8 cellular contexts compared by ENCODE assay signal in the genomic region with DNA sequence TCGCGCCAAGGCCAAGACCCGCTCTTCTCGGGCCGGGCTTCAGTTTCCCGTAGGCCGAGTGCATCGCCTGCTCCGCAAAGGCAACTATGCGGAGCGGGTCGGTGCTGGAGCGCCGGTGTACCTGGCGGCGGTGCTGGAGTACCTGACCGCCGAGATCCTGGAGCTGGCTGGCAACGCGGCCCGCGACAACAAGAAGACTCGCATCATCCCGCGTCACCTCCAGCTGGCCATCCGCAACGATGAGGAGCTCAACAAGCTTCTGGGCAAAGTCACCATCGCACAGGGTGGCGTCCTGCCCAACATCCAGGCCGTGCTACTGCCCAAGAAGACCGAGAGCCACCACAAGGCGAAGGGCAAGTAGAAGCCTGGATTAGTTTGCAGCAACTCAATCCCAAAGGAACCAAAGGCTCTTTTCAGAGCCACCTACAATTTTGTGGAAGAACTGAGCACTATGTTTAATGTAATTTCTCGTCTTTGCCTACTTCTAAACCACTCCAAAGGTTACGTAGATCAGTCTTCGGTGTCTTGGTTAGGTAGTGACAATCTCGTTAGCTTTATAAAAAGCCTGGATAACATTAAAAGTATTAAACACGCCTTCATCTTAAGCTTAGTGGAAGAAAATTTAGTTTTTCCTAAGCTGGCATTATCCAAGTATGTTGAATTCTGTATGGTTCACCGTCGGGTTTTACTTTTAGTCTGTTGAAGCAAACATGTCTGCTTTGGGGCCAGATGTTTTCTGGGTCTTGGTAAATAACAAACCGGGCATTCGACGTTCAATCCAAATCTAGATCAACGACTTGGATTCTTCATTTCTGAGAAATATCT.
DNase-seq lines count a peak whose midpoint lies in the region; ATAC-seq and TF ChIP-seq lines count a peak whose summit lies in the region.
"Not testable (repeated sequence)": the region's sequence is repeated elsewhere in the genome, so short reads cannot be mapped to it uniquely, and the experiment has no call there.

No MANE protein-coding gene starts in this region.

- H3K27me3 Mint-ChIP-seq in activated CD4-positive, alpha-beta T cell treated with anti-CD3 and anti-CD28 coated beads, Interleukin-2, amount 10 ng/mL, durations not matched to agents 7 days and 5 days, result not testable (repeated sequence)

- H3K27ac Mint-ChIP-seq in activated CD4-positive, alpha-beta T cell treated with anti-CD3 and anti-CD28 coated beads, Interleukin-2, amount 10 ng/mL, durations not matched to agents 7 days and 5 days, result peak overlapping the region; percentile 99

- H3K4me1 ChIP-seq in effector memory CD4-positive, alpha-beta T cell (ENCODE audit: control insufficient read depth, insufficient read depth, low read length, poor library complexity, severe bottlenecking), result peaks cover 18% of the 10 kb centered on the region

- H3K4me3 Mint-ChIP-seq in activated CD4-positive, alpha-beta T cell treated with anti-CD3 and anti-CD28 coated beads, Interleukin-2, amount 10 ng/mL, durations not matched to agents 7 days and 5 days, result peak overlapping the region; percentile 86

- not testable (repeated sequence) for H3K9me3 Mint-ChIP-seq in activated CD4-positive, alpha-beta T cell treated with anti-CD3 and anti-CD28 coated beads, Interleukin-2, amount 10 ng/mL, durations not matched to agents 7 days and 5 days

- not testable (repeated sequence) for H3K36me3 Mint-ChIP-seq in activated CD4-positive, alpha-beta T cell treated with anti-CD3 and anti-CD28 coated beads, Interleukin-2, amount 10 ng/mL, durations not matched to agents 7 days and 5 days (ENCODE audit: low read depth)

- not testable (repeated sequence) for H3K36me3 ChIP-seq in effector memory CD4-positive, alpha-beta T cell (ENCODE audit: control insufficient read depth, insufficient read depth, low read length); kidney epithelial cell (ENCODE audit: control insufficient read depth, insufficient read depth, low read length)

- peaks cover 55% of the 10 kb centered on the region for H3K4me1 Mint-ChIP-seq in activated CD4-positive, alpha-beta T cell treated with anti-CD3 and anti-CD28 coated beads, Interleukin-2, amount 10 ng/mL, durations not matched to agents 7 days and 5 days

- not testable (repeated sequence) for TF ChIP-seq CTCF in AG04449 (IDR thresholded peaks at IDR 0.05; ENCODE audit: insufficient read depth, low read length, missing control alignments); kidney epithelial cell (IDR thresholded peaks at IDR 0.05; ENCODE audit: insufficient read depth, low read length, poor library complexity, severe bottlenecking)

- H3K27ac ChIP-seq in effector memory CD4-positive, alpha-beta T cell (ENCODE audit: insufficient read depth, low read length, poor library complexity, severe bottlenecking), result peak overlapping the region; percentile 69

- CTCF ChIA-PET in AG04449 (lab: Yijun Ruan, JAX), result interaction anchor here (1.2 to 7.2 kb wide), 9 partner anchors 10 to 620 kb away, joined by 3 to 96 read pairs (median 8); a partner anchor contains a TSS
- CTCF ChIA-PET in activated CD4-positive, alpha-beta T cell treated with anti-CD3 and anti-CD28 coated beads, Interleukin-2, amount 10 ng/mL, durations not matched to agents 7 days and 5 days (lab: Charles Lee), result interaction anchor here (0.6 to 3.3 kb wide), 7 partner anchors 12 to 87 kb away, joined by 3 to 26 read pairs (median 5); a partner anchor contains a TSS

- DNase-seq in AG04449 (ENCODE audit: low read depth, low spot score); effector memory CD4-positive, alpha-beta T cell; kidney epithelial cell (ENCODE audit: low read depth): not testable (repeated sequence)
- DNase-seq in NOMO-1 (lab: John Stamatoyannopoulos, UW; ENCODE audit: unreplicated experiment in 2 of 2), result peak; percentile 25 to 62
- DNase-seq in activated CD4-positive, alpha-beta T cell treated with anti-CD3 and anti-CD28 coated beads, Interleukin-2, amount 10 ng/mL, durations not matched to agents 7 days and 5 days, result peak; percentile 41
- DNase-seq in retina, result peak; percentile 74

- not testable (repeated sequence) for H3K9me3 ChIP-seq in effector memory CD4-positive, alpha-beta T cell (ENCODE audit: control insufficient read depth, low read length)

- not testable (repeated sequence) for H3K27me3 ChIP-seq in effector memory CD4-positive, alpha-beta T cell (replicated peaks; ENCODE audit: control insufficient read depth, insufficient read depth, low read length, poor library complexity, severe bottlenecking); kidney epithelial cell (ENCODE audit: control insufficient read depth, insufficient read depth, low read length)

- H3K4me3 ChIP-seq in AG04449 (ENCODE audit: low read depth, low read length) (peak overlapping the region; percentile 59), kidney epithelial cell (ENCODE audit: low read depth, low read length) (peak overlapping the region; percentile 48)
- H3K4me3 ChIP-seq in effector memory CD4-positive, alpha-beta T cell (ENCODE audit: insufficient read depth, low read depth, low read length, poor library complexity, severe bottlenecking), result peak overlapping the region; percentile 55

- ATAC-seq in GM19035 (IDR thresholded peaks at IDR 0.05; ENCODE audit: unreplicated experiment), result peak; percentile 10
- peak; percentile 4 for ATAC-seq in HG03520 (IDR thresholded peaks at IDR 0.05; ENCODE audit: unreplicated experiment)

- POLR2A ChIA-PET in AG04449 (lab: Yijun Ruan, JAX), result interaction anchor here (0.7 to 7.4 kb wide), 11 partner anchors 13 to 1765 kb away, joined by 3 to 107 read pairs (median 7); a partner anchor contains a TSS
- POLR2A ChIA-PET in activated CD4-positive, alpha-beta T cell treated with anti-CD3 and anti-CD28 coated beads, Interleukin-2, amount 10 ng/mL, durations not matched to agents 7 days and 5 days (lab: Charles Lee), result interaction anchor here (0.6 to 9.7 kb wide), 26 partner anchors 13 to 1765 kb away, joined by 3 to 197 read pairs (median 6); a partner anchor contains a TSS
